In the genomic region with DNA sequence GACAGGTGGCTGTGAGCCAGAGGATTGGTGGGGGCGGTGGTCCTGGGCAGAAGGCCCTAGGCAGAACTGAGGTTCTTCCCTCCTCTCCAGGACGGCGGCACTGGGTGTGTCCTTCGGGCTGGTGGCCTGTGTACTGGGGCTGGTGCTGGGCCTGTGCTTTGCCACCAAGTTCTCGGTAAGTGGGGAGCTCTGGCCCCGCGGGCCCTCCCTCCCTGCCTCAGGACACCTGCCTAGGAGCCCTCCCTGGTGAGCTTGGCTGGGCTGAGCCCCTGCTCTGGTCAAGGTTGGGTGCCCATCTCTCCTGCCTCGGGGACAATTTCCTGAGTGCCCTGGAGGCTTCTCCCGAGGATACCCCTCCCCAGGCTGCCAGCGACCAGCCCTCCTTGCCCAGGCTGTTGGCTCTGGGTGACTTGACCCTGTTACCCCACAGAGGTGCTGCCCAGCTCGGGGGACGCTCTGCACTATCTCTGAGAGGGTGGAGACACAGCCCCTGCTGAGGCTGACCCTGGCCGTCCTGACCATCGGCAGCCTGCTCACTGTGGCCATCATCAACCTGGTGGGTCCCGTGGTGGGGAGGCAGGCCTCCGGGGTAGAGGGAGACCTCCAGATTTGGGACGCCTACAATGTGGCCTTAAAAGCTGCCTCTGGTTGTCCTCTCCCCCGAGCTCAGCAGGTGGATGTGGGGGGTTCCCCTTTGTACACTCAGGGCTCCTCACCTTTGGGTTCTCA, we compare ENCODE assay signal across 14 cellular contexts. TPM values are rescaled to one million over a fixed set of nuclear protein-coding genes. Genes with fewer than 3 reads are reported as not detected.
DNase-seq lines count a peak whose midpoint lies in the region; ATAC-seq, FAIRE-seq and TF ChIP-seq lines count a peak whose summit lies in the region.
"Had no signal": no experiment of that assay in that cellular context is flagged by ENCODE, and none has a peak within 500 bp of the region (broad histone marks: within the 10 kb centered on the region; RNA-seq: fewer than 3 reads in every experiment).

No MANE protein-coding gene starts in this region.

- H3K36me3 Mint-ChIP-seq in activated CD8-positive, alpha-beta T cell treated with anti-CD3 and anti-CD28 coated beads for 36 hours (ENCODE audit: low read depth) = peaks cover 18% of the 10 kb centered on the region
- H3K36me3 Mint-ChIP-seq in activated CD8-positive, alpha-beta T cell treated with anti-CD3 and anti-CD28 coated beads, Interleukin-2, amount 10 ng/mL, durations not matched to agents 7 days and 5 days (ENCODE audit: low read depth) = peaks cover 46% of the 10 kb centered on the region

- H3K27ac Mint-ChIP-seq in activated CD8-positive, alpha-beta T cell treated with anti-CD3 and anti-CD28 coated beads for 36 hours = peak overlapping the region; percentile 55
- H3K27ac Mint-ChIP-seq in activated CD8-positive, alpha-beta T cell treated with anti-CD3 and anti-CD28 coated beads, Interleukin-2, amount 10 ng/mL, durations not matched to agents 7 days and 5 days = no peak overlapping the region
- H3K27ac Mint-ChIP-seq: nephron progenitor cell had no signal

- CTCF ChIA-PET in activated CD8-positive, alpha-beta T cell treated with anti-CD3 and anti-CD28 coated beads for 36 hours (lab: Charles Lee) = no interaction called here
- CTCF ChIA-PET in activated CD8-positive, alpha-beta T cell treated with anti-CD3 and anti-CD28 coated beads, Interleukin-2, amount 10 ng/mL, durations not matched to agents 7 days and 5 days (lab: Charles Lee) = interaction anchor here (1.5 kb wide), 1 partner anchor 19 kb away, joined by 3 read pairs; no protein-coding TSS in a partner anchor
- CTCF ChIA-PET in A673 (lab: Charles Lee) = no interaction called here

- TF ChIP-seq CTCF in activated CD8-positive, alpha-beta T cell treated with anti-CD3 and anti-CD28 coated beads for 36 hours (IDR thresholded peaks at IDR 0.05) = no peak
- TF ChIP-seq CTCF in coronary artery (IDR thresholded peaks at IDR 0.05) = no peak
- TF ChIP-seq CTCF in A673 (conservative IDR thresholded peaks at IDR 0.05; ENCODE audit: low read depth, low read length) = no peak

- intact Hi-C loops in activated CD8-positive, alpha-beta T cell treated with anti-CD3 and anti-CD28 coated beads for 36 hours (cut with micrococcal nuclease) = no loop called here
- intact Hi-C loops in posterior cingulate gyrus (cut with DNase I) (no loop called here), A673 (cut with micrococcal nuclease; ENCODE audit: unreplicated experiment) (no loop called here)

- H3K27ac ChIP-seq in coronary artery (no peak overlapping the region), A673 (ENCODE audit: low read depth, low read length, poor library complexity, severe bottlenecking) (no peak overlapping the region)
- H3K27ac ChIP-seq: A549 had no signal

- no peaks in the 10 kb centered on the region for H3K4me1 ChIP-seq in A673 (ENCODE audit: insufficient read depth, low read length, poor library complexity, severe bottlenecking)
- H3K4me1 ChIP-seq: A549 had no signal

- POLR2A ChIA-PET in activated CD8-positive, alpha-beta T cell treated with anti-CD3 and anti-CD28 coated beads for 36 hours (lab: Charles Lee) = interaction anchor here (0.9 kb wide), 1 partner anchor 26 kb away, joined by 3 read pairs; no protein-coding TSS in a partner anchor
- POLR2A ChIA-PET in activated CD8-positive, alpha-beta T cell treated with anti-CD3 and anti-CD28 coated beads, Interleukin-2, amount 10 ng/mL, durations not matched to agents 7 days and 5 days (lab: Charles Lee) = no interaction called here
- POLR2A ChIA-PET in A673 (lab: Charles Lee; ENCODE audit: low non-redundant PET) = no interaction called here

- H3K9me3 ChIP-seq in A673 (ENCODE audit: low read depth, low read length, poor library complexity, severe bottlenecking) = no peaks in the 10 kb centered on the region
- H3K9me3 ChIP-seq: A549 had no signal

- peaks cover 9% of the 10 kb centered on the region for H3K4me1 Mint-ChIP-seq in activated CD8-positive, alpha-beta T cell treated with anti-CD3 and anti-CD28 coated beads for 36 hours (ENCODE audit: low read depth)
- peaks cover 25% of the 10 kb centered on the region for H3K4me1 Mint-ChIP-seq in activated CD8-positive, alpha-beta T cell treated with anti-CD3 and anti-CD28 coated beads, Interleukin-2, amount 10 ng/mL, durations not matched to agents 7 days and 5 days (ENCODE audit: low read depth)

- DNase-seq in activated CD8-positive, alpha-beta T cell treated with anti-CD3 and anti-CD28 coated beads for 36 hours = no peak
- no peak for DNase-seq in activated CD8-positive, alpha-beta T cell treated with anti-CD3 and anti-CD28 coated beads, Interleukin-2, amount 10 ng/mL, durations not matched to agents 7 days and 5 days
- DNase-seq in GM12892 (ENCODE audit: insufficient read length) (peak; percentile 15), coronary artery (ENCODE audit: low spot score) (peak; percentile 73), posterior cingulate gyrus (peak in 6 of 10 donors; percentile 5 to 74 (median 14)), urothelium cell line (ENCODE audit: low spot score) (no peak), A673 (ENCODE audit: low spot score) (no peak)
- DNase-seq: NCI-H2171, nephron progenitor cell, WERI-Rb-1 had no signal

- no peaks in the 10 kb centered on the region for H3K9me3 Mint-ChIP-seq in activated CD8-positive, alpha-beta T cell treated with anti-CD3 and anti-CD28 coated beads for 36 hours
- H3K9me3 Mint-ChIP-seq in activated CD8-positive, alpha-beta T cell treated with anti-CD3 and anti-CD28 coated beads, Interleukin-2, amount 10 ng/mL, durations not matched to agents 7 days and 5 days (ENCODE audit: insufficient read depth) = no peaks in the 10 kb centered on the region
- H3K9me3 Mint-ChIP-seq: nephron progenitor cell had no signal

- H3K27me3 Mint-ChIP-seq in activated CD8-positive, alpha-beta T cell treated with anti-CD3 and anti-CD28 coated beads for 36 hours = no peaks in the 10 kb centered on the region
- H3K27me3 Mint-ChIP-seq in activated CD8-positive, alpha-beta T cell treated with anti-CD3 and anti-CD28 coated beads, Interleukin-2, amount 10 ng/mL, durations not matched to agents 7 days and 5 days (ENCODE audit: low read depth) = no peaks in the 10 kb centered on the region

- H3K4me3 ChIP-seq in coronary artery (no peak overlapping the region), A673 (ENCODE audit: low read depth, low read length, poor library complexity, severe bottlenecking) (no peak overlapping the region)
- H3K4me3 ChIP-seq: A549, skin epidermis had no signal

- no peak overlapping the region for H3K4me3 Mint-ChIP-seq in activated CD8-positive, alpha-beta T cell treated with anti-CD3 and anti-CD28 coated beads for 36 hours
- H3K4me3 Mint-ChIP-seq in activated CD8-positive, alpha-beta T cell treated with anti-CD3 and anti-CD28 coated beads, Interleukin-2, amount 10 ng/mL, durations not matched to agents 7 days and 5 days = no peak overlapping the region
- H3K4me3 Mint-ChIP-seq: nephron progenitor cell had no signal

- no peaks in the 10 kb centered on the region for H3K36me3 ChIP-seq in A673 (ENCODE audit: insufficient read depth, low read length, poor library complexity, severe bottlenecking)

- no peak for ATAC-seq in activated CD8-positive, alpha-beta T cell treated with anti-CD3 and anti-CD28 coated beads for 36 hours
- no peak for ATAC-seq in activated CD8-positive, alpha-beta T cell treated with anti-CD3 and anti-CD28 coated beads, Interleukin-2, amount 10 ng/mL, durations not matched to agents 7 days and 5 days
- no peak for ATAC-seq in GM18909 (IDR thresholded peaks at IDR 0.05; ENCODE audit: poor library complexity, unreplicated experiment)

- TF ChIP-seq POLR2A in GM12892 (IDR thresholded peaks at IDR 0.05; ENCODE audit: low read depth, low read length) = no peak

- no TSS peak for BruUV-seq in A673 (replicated peaks; lab: Mats Ljungman, UMichigan)

- no peak for FAIRE-seq in GM12892 (lab: Jason Lieb, UNC)
- FAIRE-seq in urothelium cell line (lab: Jason Lieb, UNC) = no peak
- FAIRE-seq: A549, bronchial epithelial cell had no signal

- no peaks in the 10 kb centered on the region for H3K27me3 ChIP-seq in A673 (replicated peaks; ENCODE audit: insufficient read depth, low read depth, low read length, poor library complexity)

RNA-seq across cellular contexts. Expression of a gene that starts 42.0 kb away (rescaled TPM):
- total RNA-seq in activated CD8-positive, alpha-beta T cell treated with anti-CD3 and anti-CD28 coated beads for 36 hours = 10 to 100 TPM; 89.9 to 92.1 TPM
- total RNA-seq in activated CD8-positive, alpha-beta T cell treated with anti-CD3 and anti-CD28 coated beads, Interleukin-2, amount 10 ng/mL, durations not matched to agents 7 days and 5 days = 100 to 1,000 TPM; 214 to 225 TPM
- polyA plus RNA-seq in GM12892 (2012; ENCODE audit: missing spikeins) = 21.9 TPM
- 5.4 and 5.5 TPM in 2 replicates for total RNA-seq in A673 (2021)

Comparison
In these comparisons a context has a peak if more than half of its experiments do, and no peak if none do; other contexts are left out.
1. DNase-seq: peak in GM12892 (single experiment), coronary artery (single experiment) and posterior cingulate gyrus (6 of 10); none in activated CD8-positive, alpha-beta T cell treated with anti-CD3 and anti-CD28 coated beads for 36 hours (single experiment), activated CD8-positive, alpha-beta T cell treated with anti-CD3 and anti-CD28 coated beads, Interleukin-2, amount 10 ng/mL, durations not matched to agents 7 days and 5 days (single experiment), urothelium cell line (single experiment) and A673 (single experiment).
2. RNA of a gene that starts 42.0 kb away (total RNA-seq): 214 to 225 TPM in activated CD8-positive, alpha-beta T cell treated with anti-CD3 and anti-CD28 coated beads, Interleukin-2, amount 10 ng/mL, durations not matched to agents 7 days and 5 days and 89.9 to 92.1 TPM in activated CD8-positive, alpha-beta T cell treated with anti-CD3 and anti-CD28 coated beads for 36 hours; 5.4 to 5.5 TPM in A673; every median in the first group is over 10 times any median in the second.